ENCODE assay signal across 8 cellular contexts in the genomic region with DNA sequence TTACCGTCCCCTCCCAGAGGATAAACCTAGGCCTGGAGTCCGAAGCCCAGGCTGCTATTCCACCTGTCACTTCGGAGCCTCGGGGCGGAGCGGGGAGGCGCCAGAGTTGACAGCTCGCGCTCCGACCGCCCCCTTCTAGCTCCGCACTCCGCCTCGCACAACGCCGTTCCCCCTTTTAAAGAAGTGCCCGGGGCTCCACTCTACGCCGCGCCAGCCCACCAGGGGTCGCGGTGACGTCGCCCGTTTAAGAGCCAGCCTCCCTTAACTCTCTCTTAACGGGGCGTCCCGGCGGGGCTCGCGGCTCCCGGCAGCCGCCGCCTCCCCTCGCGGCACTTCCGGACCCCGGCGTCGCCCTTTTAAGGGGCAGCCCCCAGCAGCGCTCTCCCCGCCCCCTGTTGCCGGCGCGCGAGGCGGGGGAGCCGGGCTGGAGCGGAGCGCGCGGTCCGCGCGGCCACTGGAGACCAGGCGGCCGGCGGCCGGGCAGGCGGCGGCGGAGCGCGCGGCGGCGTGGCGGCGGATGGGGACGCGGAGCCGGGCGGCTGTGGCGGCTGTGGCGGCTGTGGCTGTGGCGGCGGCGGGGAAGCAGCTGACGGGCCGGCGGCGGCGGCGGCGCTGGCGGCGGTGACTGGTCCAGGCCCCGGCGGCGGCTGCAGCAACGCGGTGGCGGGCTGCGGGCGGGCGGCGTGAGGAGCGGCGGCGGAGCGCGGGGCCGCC.
DNase-seq lines count a peak whose midpoint lies in the region; ATAC-seq and TF ChIP-seq lines count a peak whose summit lies in the region.

A gene (plus strand): TSS at position 454 of the 714 bp plus-strand sequence. CDS start 364 bp downstream, outside the sequence.

- peak; percentile 89 for ATAC-seq in HG03196 (IDR thresholded peaks at IDR 0.05; ENCODE audit: unreplicated experiment)

- peak; percentile 53 for TF ChIP-seq CTCF in AG09319 (IDR thresholded peaks at IDR 0.05; ENCODE audit: low read depth, low read length)

- TF ChIP-seq POLR2A in GM18951 (IDR thresholded peaks at IDR 0.05; ENCODE audit: extremely low read depth, insufficient read depth, insufficient read length): peak; percentile 56

- in situ Hi-C loops in GM18951 (cut with MboI; ENCODE audit: low sequenced_read_pairs, unreplicated experiment): no loop called here

- H3K27ac ChIP-seq in caudate nucleus (ENCODE audit: low read depth, low read length): peak within 1 kb of the TSS; percentile 54

- peak; percentile 79 for DNase-seq in AG09319 (ENCODE audit: extremely low read depth, low read depth)
- peak; percentile 54 for DNase-seq in NCI-H345 treated with DMSO at 0.1 percent for 48 hours (lab: John Stamatoyannopoulos, UW; ENCODE audit: unreplicated experiment)
- peak; percentile 79 to 88 (median 83) for DNase-seq in activated CD4-positive, CD25-positive, alpha-beta regulatory T cell (lab: John Stamatoyannopoulos, UW)
- peak in 59 of 61 donors; percentile 41 to 93 (median 80) for DNase-seq in caudate nucleus (lab: John Stamatoyannopoulos, UW)
- peak; percentile 97 for DNase-seq in islet precursor cell
- DNase-seq in stimulated activated CD4-positive, alpha-beta T cell treated with anti-CD3 and anti-CD28 coated beads, Interleukin-12 subunit alpha, Interleukin-12 subunit beta, amount 100 ng/mL, for 48 hours (ENCODE audit: low read depth in 2 of 3, low spot score in 1 of 3): peak; percentile 66 to 79 (median 75)

Comparison
In these comparisons a context has a peak if more than half of its experiments do, and no peak if none do; other contexts are left out.
1. Peak in every context shown above with its lines: DNase-seq, ATAC-seq and H3K27ac ChIP-seq.